2 cellular contexts compared by ENCODE assay signal in genomic region chr5:119878712-119879111, GRCh38.
TF ChIP-seq lines count a peak whose summit lies in the region.

No MANE protein-coding gene starts in this region.

TF ChIP-seq in HEK293T, 16 proteins besides CTCF, POLR2A, EP300 and RAD21 (continued from another document):
- no peak for TF ChIP-seq LEF1 (IDR thresholded peaks at IDR 0.05; ENCODE audit: borderline replicate concordance)
- TF ChIP-seq FOXM1 (IDR thresholded peaks at IDR 0.05; ENCODE audit: borderline replicate concordance), result no peak
- no peak for TF ChIP-seq NFRKB (IDR thresholded peaks at IDR 0.05)
- TF ChIP-seq BHLHE40 (IDR thresholded peaks at IDR 0.05; ENCODE audit: borderline replicate concordance), result no peak

TF ChIP-seq in SK-N-SH treated with all-trans-retinoic acid at 6 μM for 48 hours, 23 proteins besides CTCF, POLR2A, EP300 and RAD21 (continued from another document):
- no peak for TF ChIP-seq CSRNP3 (CRISPR knock-in tag; IDR thresholded peaks at IDR 0.05)
- no peak for TF ChIP-seq TSHZ2 (CRISPR knock-in tag; IDR thresholded peaks at IDR 0.05)
- no peak for TF ChIP-seq ARNTL (CRISPR knock-in tag; IDR thresholded peaks at IDR 0.05; ENCODE audit: borderline replicate concordance, low read depth)
- no peak for TF ChIP-seq ZC3H10 (CRISPR knock-in tag; IDR thresholded peaks at IDR 0.05)
- TF ChIP-seq PPARA (CRISPR knock-in tag; IDR thresholded peaks at IDR 0.05; ENCODE audit: borderline replicate concordance), result no peak
- no peak for TF ChIP-seq CSDC2 (CRISPR knock-in tag; IDR thresholded peaks at IDR 0.05)
- TF ChIP-seq ESRRG (CRISPR knock-in tag; IDR thresholded peaks at IDR 0.05), result no peak
- no peak for TF ChIP-seq SNAI2 (CRISPR knock-in tag; IDR thresholded peaks at IDR 0.05)
- TF ChIP-seq ZNF565 (CRISPR knock-in tag; conservative IDR thresholded peaks at IDR 0.05; ENCODE audit: low read depth), result no peak
